ENCODE assay signal across 8 cellular contexts in the genomic region with DNA sequence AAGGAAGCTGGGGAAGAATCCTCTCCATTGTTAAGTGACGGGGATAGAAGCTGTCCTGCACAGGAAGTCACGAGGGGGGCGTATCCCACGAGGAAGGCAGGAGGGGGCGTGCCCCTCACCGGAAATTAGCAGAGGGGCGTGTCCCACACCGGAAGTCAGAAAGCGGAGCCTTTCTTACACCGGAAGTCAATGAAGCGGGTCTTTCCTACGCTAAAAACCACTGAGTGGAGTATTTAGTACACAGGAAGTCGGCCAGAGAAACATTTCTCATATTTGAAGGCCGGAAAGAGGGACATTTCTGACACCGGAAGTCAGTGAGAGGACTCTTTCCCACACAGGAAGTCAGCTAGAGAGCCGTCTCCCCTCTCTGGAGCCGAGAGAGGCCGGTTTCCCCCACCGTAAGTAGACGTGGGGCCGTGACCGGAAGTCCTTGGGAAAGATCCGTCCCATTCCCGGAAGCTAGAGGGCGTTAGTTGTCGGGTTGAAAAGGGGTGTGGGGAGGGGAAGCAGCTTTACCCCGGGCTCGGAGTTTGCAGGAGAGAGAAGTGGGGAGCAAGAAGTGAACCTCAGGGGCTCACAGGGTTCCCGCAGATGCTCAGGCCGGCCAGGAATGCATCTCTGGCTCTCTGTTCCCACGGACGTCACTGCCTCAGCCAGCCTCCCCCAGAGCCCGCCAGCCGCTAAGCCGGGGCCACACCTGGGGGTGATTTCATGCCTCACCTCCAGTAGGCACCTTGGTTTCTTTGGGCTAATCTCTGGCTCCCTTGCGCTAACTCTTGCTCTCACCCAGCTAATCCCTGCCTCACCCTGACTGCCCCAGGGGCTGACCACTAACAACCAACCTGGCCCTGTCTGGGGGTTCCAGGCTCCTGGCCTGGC. TPM values are rescaled to one million over a fixed set of nuclear protein-coding genes. Genes with fewer than 3 reads are reported as not detected.
A peak's percentile ranks its signal among the peaks of the same experiment; 100 is the strongest.
DNase-seq lines count a peak whose midpoint lies in the region; ATAC-seq, FAIRE-seq and TF ChIP-seq lines count a peak whose summit lies in the region.

No MANE protein-coding gene starts in this region.

- H3K4me3 ChIP-seq in ACC112 (ENCODE audit: low read depth, low read length) (peak overlapping the region; percentile 84), breast epithelium (peak overlapping the region; percentile 69 to 84 (median 82)), small intestine (ENCODE audit: low read depth in 1 of 2, low read length in 2 of 2) (peak overlapping the region; percentile 51)

- H3K79me2 ChIP-seq in ACC112 (ENCODE audit: control insufficient read depth, insufficient read depth, low read length, unreplicated experiment), result peaks cover 25% of the 10 kb centered on the region

- H3K27ac ChIP-seq in ACC112 (ENCODE audit: low read depth, low read length) (peak overlapping the region; percentile 97), VCaP (peak overlapping the region; percentile 93), breast epithelium (peak overlapping the region; percentile 93 to 99), small intestine (ENCODE audit: low read depth in 1 of 2, low read length in 1 of 2) (peak overlapping the region; percentile 82 to 90)

- H3K27me3 ChIP-seq in ACC112 (ENCODE audit: insufficient read depth, low read length) (no peaks in the 10 kb centered on the region), breast epithelium (no peaks in the 10 kb centered on the region), small intestine (ENCODE audit: control insufficient read depth in 2 of 2, insufficient read depth in 2 of 2, low read length in 2 of 2) (no peaks in the 10 kb centered on the region)

- no peak for FAIRE-seq in small intestine (lab: Jason Lieb, UNC)

- TF ChIP-seq CTCF in VCaP (conservative IDR thresholded peaks at IDR 0.05) (peak; percentile 46), breast epithelium (IDR thresholded peaks at IDR 0.05) (peak in 2 of 3 donors; percentile 11 to 46)

- intact Hi-C loops in breast epithelium (cut with DNase I; ENCODE audit: low total_unique reads), result no loop called here

- ATAC-seq in HG03064 (IDR thresholded peaks at IDR 0.05; ENCODE audit: low read depth, unreplicated experiment), result peak; percentile 43

- H2AFZ ChIP-seq in ACC112 (ENCODE audit: low read length, unreplicated experiment), result peak overlapping the region; percentile 85

- peaks cover 15% of the 10 kb centered on the region for H3K4me1 ChIP-seq in ACC112 (ENCODE audit: control insufficient read depth, insufficient read depth, low read length, unreplicated experiment)
- H3K4me1 ChIP-seq in breast epithelium, result peaks cover 0 to 5% of the 10 kb centered on the region in 2 donors
- peaks cover 4 to 13% of the 10 kb centered on the region in 2 donors for H3K4me1 ChIP-seq in small intestine (ENCODE audit: control insufficient read depth in 2 of 2, insufficient read depth in 1 of 2, low read depth in 1 of 2, low read length in 1 of 2)

- 0% methylated on average over 33 to 36 of the region's 36 CpGs for WGBS in small intestine, 3 donors

- TF ChIP-seq POLR2A in GM18526 (IDR thresholded peaks at IDR 0.05; ENCODE audit: extremely low read depth, insufficient read length), result peak; percentile 76
- no peak for TF ChIP-seq POLR2A in breast epithelium (IDR thresholded peaks at IDR 0.05)

- no peaks in the 10 kb centered on the region for H3K9me3 ChIP-seq in breast epithelium
- H3K9me3 ChIP-seq in small intestine (ENCODE audit: control insufficient read depth, low read depth), result no peaks in the 10 kb centered on the region

- DNase-seq in NCI-H2196 (lab: John Stamatoyannopoulos, UW; ENCODE audit: unreplicated experiment) (peak; percentile 89), breast epithelium (ENCODE audit: low spot score in 2 of 2) (peak; percentile 91 to 92), iPS-NIHi7 (ENCODE audit: extremely low spot score) (peak; percentile 88), small intestine (peak; percentile 95)

- H3K36me3 ChIP-seq in ACC112 (ENCODE audit: insufficient read depth, low read length), result no peaks in the 10 kb centered on the region
- H3K36me3 ChIP-seq in breast epithelium, result no peaks in the 10 kb centered on the region
- no peaks in the 10 kb centered on the region for H3K36me3 ChIP-seq in small intestine (ENCODE audit: control insufficient read depth in 2 of 2, insufficient read depth in 2 of 2, low read length in 2 of 2)

RNA-seq across cellular contexts. Expression of a gene that starts 15.4 kb away (rescaled TPM):
- 1 to 10 TPM in 2 of 3 donors, under 1 TPM in 1; 0.80 to 2.3 (median 1.9) TPM for total RNA-seq in breast epithelium
- 1 to 10 TPM in 1 of 3 donors, under 1 TPM in 1, not detected in 1; 0.27 to 1.3 TPM for polyA plus RNA-seq in small intestine

RNA-seq across cellular contexts. Expression of a gene that starts 51.1 kb away (rescaled TPM):
- total RNA-seq in breast epithelium, result not detected
- polyA plus RNA-seq in small intestine, result under 1 TPM in 1 of 3 donors, not detected in 2; 0.10 TPM

RNA-seq across cellular contexts. Expression of a gene that starts 55.0 kb away (rescaled TPM):
- total RNA-seq in breast epithelium, result 1 to 10 TPM in 1 of 3 donors, not detected in 2; 2.6 TPM
- under 1 TPM in 1 of 3 donors, not detected in 2; 0.75 TPM for polyA plus RNA-seq in small intestine

Comparison
In these comparisons a context has a peak if more than half of its experiments do, and no peak if none do; other contexts are left out.
1. Peak in every context shown above with its lines: DNase-seq, ATAC-seq, H3K4me3 ChIP-seq and H3K27ac ChIP-seq.